ENCODE assay signal across 21 cellular contexts in the genomic region with DNA sequence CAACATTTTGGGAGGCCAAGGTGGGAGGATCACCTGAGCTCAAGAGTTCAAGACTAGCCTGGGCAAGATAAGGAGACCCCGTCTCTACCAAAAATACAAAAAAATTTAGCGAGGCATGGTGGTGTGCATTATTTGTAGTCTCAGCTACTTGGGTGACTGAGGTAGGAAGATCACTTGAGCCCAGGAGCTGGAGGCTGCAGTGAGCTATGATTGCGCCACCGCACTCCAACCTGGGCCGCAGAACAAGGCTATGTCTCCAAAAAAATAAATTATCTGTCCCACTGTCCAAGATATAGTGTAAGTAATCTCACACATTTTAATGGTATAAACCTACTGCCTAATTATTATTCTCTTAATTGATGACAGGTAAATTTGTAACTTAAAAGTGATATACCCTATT.
"Had no signal": no experiment of that assay in that cellular context is flagged by ENCODE, and none has a peak within 500 bp of the region (broad histone marks: within the 10 kb centered on the region; RNA-seq: fewer than 3 reads in every experiment).

No MANE protein-coding gene starts in this region.

- H3K36me3 Mint-ChIP-seq: natural killer cell had no signal

- H3K9me3 Mint-ChIP-seq: activated naive CD8-positive, alpha-beta T cell treated with anti-CD3 and anti-CD28 coated beads for 36 hours; natural killer cell; type B pancreatic cell had no signal

- H3K27ac Mint-ChIP-seq: activated naive CD8-positive, alpha-beta T cell treated with anti-CD3 and anti-CD28 coated beads for 36 hours; type B pancreatic cell had no signal

- DNase-seq: activated CD4-positive, alpha-beta T cell treated with anti-CD3 and anti-CD28 coated beads, Interleukin-2, amount 50 U/mL, for 48 hours; activated CD4-positive, CD25-positive, alpha-beta regulatory T cell treated with anti-CD3 and anti-CD28 coated beads, Interleukin-2, amount 50 U/mL, for 72 hours; activated CD8-positive, alpha-beta memory T cell treated with anti-CD3 and anti-CD28 coated beads, Interleukin-2, amount 50 U/mL, for 4 hours; activated naive CD8-positive, alpha-beta T cell treated with anti-CD3 and anti-CD28 coated beads for 36 hours; brain microvascular endothelial cell; cortex of kidney; effector CD4-positive, alpha-beta T cell; foreskin fibroblast; glutamatergic neuron; hypothalamus; kidney; mucosa of descending colon; natural killer cell; stimulated activated CD4-positive, alpha-beta T cell treated with anti-CD3 and anti-CD28 coated beads, Interleukin-4, amount 100 ng/mL, for 24 hours; stimulated activated naive CD4-positive, alpha-beta T cell; T1000 had no signal

- H3K27me3 Mint-ChIP-seq: activated naive CD8-positive, alpha-beta T cell treated with anti-CD3 and anti-CD28 coated beads for 36 hours; type B pancreatic cell had no signal

- H3K27me3 ChIP-seq: brain microvascular endothelial cell, left lung, neutrophil had no signal

- H3K4me3 Mint-ChIP-seq: activated naive CD8-positive, alpha-beta T cell treated with anti-CD3 and anti-CD28 coated beads for 36 hours; natural killer cell; type B pancreatic cell had no signal

- H3K27ac ChIP-seq: brain microvascular endothelial cell, left lung, neutrophil, SK-N-MC had no signal

- H3K4me3 ChIP-seq: left lung, mucosa of descending colon, SK-N-MC, skin epidermis had no signal

- ATAC-seq: left lung, mucosa of descending colon, natural killer cell had no signal
